ENCODE assay signal across 8 cellular contexts in genomic region chr9:137029058-137029922, GRCh38. TPM values are rescaled to one million over a fixed set of nuclear protein-coding genes. Genes with fewer than 3 reads are reported as not detected.
DNase-seq lines count a peak whose midpoint lies in the region; ATAC-seq and TF ChIP-seq lines count a peak whose summit lies in the region.

No MANE protein-coding gene starts in this region.

- peak; percentile 88 for DNase-seq in BE2C
- peak; percentile 13 for DNase-seq in NCI-H345 treated with DMSO at 0.1 percent for 48 hours (lab: John Stamatoyannopoulos, UW; ENCODE audit: unreplicated experiment)
- peak; percentile 86 to 89 for DNase-seq in activated CD4-positive, alpha-beta T cell treated with anti-CD3 and anti-CD28 coated beads, Interleukin-2, amount 50 U/mL, for 48 hours
- peak; percentile 68 for DNase-seq in effector CD4-positive, alpha-beta T cell
- DNase-seq in stimulated activated CD8-positive, alpha-beta memory T cell treated with anti-CD3 and anti-CD28 coated beads, Interleukin-15, amount 100 ng/mL, for 1 hour (ENCODE audit: low read depth) = peak; percentile 50

- H3K36me3 ChIP-seq in BE2C (no peaks in the 10 kb centered on the region), mesodermal cell (ENCODE audit: control insufficient read depth, insufficient read depth, low read length) (no peaks in the 10 kb centered on the region)

- H3K4me3 ChIP-seq in BE2C (ENCODE audit: low read depth, low read length) (peak overlapping the region; percentile 61), mesodermal cell (ENCODE audit: extremely low read depth, insufficient read depth, low read length, poor library complexity, severe bottlenecking) (peak overlapping the region; percentile 42)

- H3K9me3 ChIP-seq in BE2C (no peaks in the 10 kb centered on the region), mesodermal cell (ENCODE audit: control insufficient read depth, low read length) (no peaks in the 10 kb centered on the region)

- peak; percentile 53 for ATAC-seq in GM19395 (IDR thresholded peaks at IDR 0.05; ENCODE audit: unreplicated experiment)
- ATAC-seq in HG02970 (IDR thresholded peaks at IDR 0.05; ENCODE audit: low FRiP score, unreplicated experiment) = no peak

- no peaks in the 10 kb centered on the region for H3K27me3 ChIP-seq in BE2C

- 36 to 39% methylated on average over 13 to 15 of the region's 19 CpGs for WGBS in mesodermal cell (ENCODE audit: insufficient coverage in 2 of 2), 2 experiments

- TF ChIP-seq CTCF in BE2C (IDR thresholded peaks at IDR 0.05; ENCODE audit: low read depth, low read length) = peak; percentile 93

- no peak overlapping the region for H3K27ac ChIP-seq in mesodermal cell (ENCODE audit: low read depth, low read length, severe bottlenecking)

- H3K4me1 ChIP-seq in BE2C (peaks cover 24% of the 10 kb centered on the region), mesodermal cell (ENCODE audit: control insufficient read depth, insufficient read depth, low read length, poor library complexity, severe bottlenecking) (no peaks in the 10 kb centered on the region)

RNA-seq across cellular contexts. Expression of gene ABCA2, which starts 1.3 kb away (rescaled TPM):
- 95.4 TPM for polyA plus RNA-seq in BE2C (2012; ENCODE audit: insufficient read depth, insufficient read length, low read depth)
- polyA plus RNA-seq in mesodermal cell (2013, experiment 1 of 2) = 28.1 TPM
- 18.0 TPM for polyA plus RNA-seq in mesodermal cell (2013, experiment 2 of 2)

RNA-seq across cellular contexts. Expression of gene FUT7, which starts 2.6 kb away (rescaled TPM):
- 0.88 TPM for polyA plus RNA-seq in BE2C (2012; ENCODE audit: insufficient read depth, insufficient read length, low read depth)
- polyA plus RNA-seq in mesodermal cell (2013, experiment 1 of 2) = not detected
- not detected for polyA plus RNA-seq in mesodermal cell (2013, experiment 2 of 2)

RNA-seq across cellular contexts. Expression of gene NPDC1, which starts 16.7 kb away (rescaled TPM):
- 377 TPM for polyA plus RNA-seq in BE2C (2012; ENCODE audit: insufficient read depth, insufficient read length, low read depth)
- polyA plus RNA-seq in mesodermal cell (2013, experiment 1 of 2) = 64.4 TPM
- 43.8 TPM for polyA plus RNA-seq in mesodermal cell (2013, experiment 2 of 2)

RNA-seq across cellular contexts. Expression of gene ENTPD2, which starts 24.6 kb away (rescaled TPM):
- not detected for polyA plus RNA-seq in BE2C (2012; ENCODE audit: insufficient read depth, insufficient read length, low read depth)
- polyA plus RNA-seq in mesodermal cell (2013, experiment 1 of 2) = 0.44 TPM
- not detected for polyA plus RNA-seq in mesodermal cell (2013, experiment 2 of 2)

RNA-seq across cellular contexts. Expression of gene CLIC3, which starts 32.9 kb away (rescaled TPM):
- 0.76 TPM for polyA plus RNA-seq in BE2C (2012; ENCODE audit: insufficient read depth, insufficient read length, low read depth)
- 0.29 TPM for polyA plus RNA-seq in mesodermal cell (2013, experiment 1 of 2)
- 0.51 TPM for polyA plus RNA-seq in mesodermal cell (2013, experiment 2 of 2)

Comparison
In these comparisons a context has a peak if more than half of its experiments do, and no peak if none do; other contexts are left out.
1. DNase-seq: peak in every context shown above with its lines; median percentile 88 in BE2C; 88 in activated CD4-positive, alpha-beta T cell treated with anti-CD3 and anti-CD28 coated beads, Interleukin-2, amount 50 U/mL, for 48 hours; 68 in effector CD4-positive, alpha-beta T cell; 50 in stimulated activated CD8-positive, alpha-beta memory T cell treated with anti-CD3 and anti-CD28 coated beads, Interleukin-15, amount 100 ng/mL, for 1 hour; 13 in NCI-H345 treated with DMSO at 0.1 percent for 48 hours.